1 cellular context compared by ENCODE assay signal in genomic region chr14:103385153-103385993, GRCh38.
A peak's percentile ranks its signal among the peaks of the same experiment; 100 is the strongest.
TF ChIP-seq lines count a peak whose summit lies in the region.

Gene MARK3, plus strand, starts transcription at chr14:103385415. Its CDS starts 615 bp downstream, at chr14:103386030.

TF ChIP-seq in HEK293, 187 proteins besides CTCF, POLR2A, EP300 and RAD21 (continued from another document):
- TF ChIP-seq PBX3 (CRISPR knock-in tag; IDR thresholded peaks at IDR 0.05): no peak; the same call in 1 of the 2 replicates
- no peak for TF ChIP-seq INSM2 (tag by site-specific recombination; IDR thresholded peaks at IDR 0.05)
- peak; percentile 96 for TF ChIP-seq ZBTB11 (tag by site-specific recombination; conservative IDR thresholded peaks at IDR 0.05; ENCODE audit: low read depth)
- no peak for TF ChIP-seq ZNF132 (tag by site-specific recombination; IDR thresholded peaks at IDR 0.05; ENCODE audit: borderline replicate concordance)
- TF ChIP-seq ZNF324 (tag by site-specific recombination; IDR thresholded peaks at IDR 0.05): peak; percentile 43; the same call in 1 of the 2 replicates
- no peak for TF ChIP-seq ZSCAN16 (tag by site-specific recombination; IDR thresholded peaks at IDR 0.05)
- peak; percentile 92 for TF ChIP-seq ZNF600 (tag by site-specific recombination; IDR thresholded peaks at IDR 0.05)
- no peak for TF ChIP-seq ZNF776 (tag by site-specific recombination; IDR thresholded peaks at IDR 0.05; ENCODE audit: borderline replicate concordance)
- peak; percentile 87; the same call in 1 of the 2 replicates for TF ChIP-seq ZNF501 (tag by site-specific recombination; IDR thresholded peaks at IDR 0.05)
- TF ChIP-seq ZNF394 (tag by site-specific recombination; IDR thresholded peaks at IDR 0.05; ENCODE audit: borderline replicate concordance): peak; percentile 36; the same call in 1 of the 2 replicates
- TF ChIP-seq ZNF791 (tag by site-specific recombination; IDR thresholded peaks at IDR 0.05): no peak
- no peak for TF ChIP-seq ZNF211 (tag by site-specific recombination; IDR thresholded peaks at IDR 0.05; ENCODE audit: low read depth)
- peak; percentile 89 for TF ChIP-seq YY2 (tag by site-specific recombination; IDR thresholded peaks at IDR 0.05)
- no peak for TF ChIP-seq HOXC10 (CRISPR knock-in tag; IDR thresholded peaks at IDR 0.05)
- no peak for TF ChIP-seq ZNF747 (tag by site-specific recombination; IDR thresholded peaks at IDR 0.05)
- 0 out of 2 replicates have a peak, but pooled peaks have one; percentile 25 for TF ChIP-seq KLF10 (tag by site-specific recombination; IDR thresholded peaks at IDR 0.05)
- TF ChIP-seq ZNF175 (tag by site-specific recombination; IDR thresholded peaks at IDR 0.05): no peak
- TF ChIP-seq KLF16 (tag by site-specific recombination; IDR thresholded peaks at IDR 0.05): peak; percentile 45
